ENCODE assay signal across 8 cellular contexts in genomic region chr12:89756100-89756637, GRCh38. TPM values are rescaled to one million over a fixed set of nuclear protein-coding genes. Genes with fewer than 3 reads are reported as not detected.
A peak's percentile ranks its signal among the peaks of the same experiment; 100 is the strongest.
DNase-seq lines count a peak whose midpoint lies in the region; ATAC-seq and FAIRE-seq lines count a peak whose summit lies in the region.

No MANE protein-coding gene starts in this region.

- CTCF ChIA-PET in T-cell (lab: Charles Lee): no interaction called here

- H3K4me3 Mint-ChIP-seq in T-cell: no peak overlapping the region

- H3K27ac Mint-ChIP-seq in T-cell: peak overlapping the region; percentile 60 to 68

- no peak overlapping the region for H3K27ac ChIP-seq in trophoblast cell (ENCODE audit: low read depth, low read length)

- H3K36me3 Mint-ChIP-seq in T-cell: no peaks in the 10 kb centered on the region

- peaks cover 34 to 46% (median 37%) of the 10 kb centered on the region in 3 donors for H3K4me1 Mint-ChIP-seq in T-cell

- peak overlapping the region; percentile 70 for H4K8ac ChIP-seq in trophoblast cell (ENCODE audit: low read depth, low read length)

- H2AFZ ChIP-seq in trophoblast cell (ENCODE audit: insufficient read depth, low read length, poor library complexity): no peak overlapping the region

- peak overlapping the region; percentile 61 for H4K91ac ChIP-seq in trophoblast cell (ENCODE audit: low read depth, low read length)

- H4K12ac ChIP-seq in trophoblast cell (ENCODE audit: low read depth, low read length): no peak overlapping the region

- no peak overlapping the region for H3K23ac ChIP-seq in trophoblast cell (ENCODE audit: low read length)

- H3K9ac ChIP-seq in trophoblast cell (ENCODE audit: low read length): no peak overlapping the region

- peak; percentile 8 for ATAC-seq in HG02840 (IDR thresholded peaks at IDR 0.05; ENCODE audit: low FRiP score, unreplicated experiment)
- no peak for ATAC-seq in T-cell (replicated peaks in 1 of 4)

- H3K79me1 ChIP-seq in trophoblast cell (ENCODE audit: low read length): peaks cover 1% of the 10 kb centered on the region

- no peaks in the 10 kb centered on the region for H3K27me3 Mint-ChIP-seq in T-cell

- H3K9me3 ChIP-seq in trophoblast cell (ENCODE audit: insufficient read depth, low read depth, low read length): peaks cover 9% of the 10 kb centered on the region

- no peaks in the 10 kb centered on the region for H3K79me2 ChIP-seq in trophoblast cell (ENCODE audit: control insufficient read depth, insufficient read depth, low read length, poor library complexity)

- H2BK5ac ChIP-seq in trophoblast cell (ENCODE audit: low read depth, low read length, poor library complexity): no peak overlapping the region

- H3K4me3 ChIP-seq in trophoblast cell (ENCODE audit: low read depth, low read length): no peak overlapping the region

- no peak overlapping the region for H3K4ac ChIP-seq in trophoblast cell (ENCODE audit: low read depth, low read length)

- DNase-seq in GM19239 (ENCODE audit: insufficient read length, low spot score) (no peak), T-cell (no peak), trophoblast cell (no peak), SHP77 treated with DMSO at 0.1 percent for 48 hours (lab: John Stamatoyannopoulos, UW) (no peak), NCI-H2029 (lab: John Stamatoyannopoulos, UW) (no peak), occipital lobe (lab: John Stamatoyannopoulos, UW) (no peak)
- no peak for DNase-seq in effector CD4-positive, alpha-beta T cell

- POLR2A ChIA-PET in T-cell (lab: Charles Lee): interaction anchor here in 1 of 2 donors (0.9 kb wide), 1 partner anchor 47 kb away, joined by 3 read pairs; no protein-coding TSS in a partner anchor

- peak overlapping the region; percentile 100 for H2BK12ac ChIP-seq in trophoblast cell (ENCODE audit: low read length)

- no peak overlapping the region for H2AK5ac ChIP-seq in trophoblast cell (ENCODE audit: low read length)

- no peak overlapping the region for H3K4me2 ChIP-seq in trophoblast cell (ENCODE audit: low read length)

- no peaks in the 10 kb centered on the region for H3K36me3 ChIP-seq in trophoblast cell (ENCODE audit: control insufficient read depth in 1 of 2, insufficient read depth in 2 of 2, low read length in 2 of 2)

- no peaks in the 10 kb centered on the region for H3K27me3 ChIP-seq in trophoblast cell (ENCODE audit: insufficient read depth, low read length)

- peak overlapping the region; percentile 98 for H2BK120ac ChIP-seq in trophoblast cell (ENCODE audit: insufficient read depth, low read length, poor library complexity)

- H3K18ac ChIP-seq in trophoblast cell (ENCODE audit: low read length): no peak overlapping the region

- peak overlapping the region; percentile 67 for H3K14ac ChIP-seq in trophoblast cell (ENCODE audit: low read length)

- peak; percentile 48 for FAIRE-seq in GM19239 (lab: Jason Lieb, UNC)

- peaks cover 0 to 2% of the 10 kb centered on the region in 2 experiments for H3K4me1 ChIP-seq in trophoblast cell (ENCODE audit: control insufficient read depth in 1 of 2, insufficient read depth in 2 of 2, low read length in 2 of 2)

- WGBS in trophoblast cell (ENCODE audit: extremely low coverage, insufficient coverage, insufficient read length): no CpG with 5 or more reads among the region's 5 CpGs

- H3K9me3 Mint-ChIP-seq in T-cell: peaks cover 0 to 3% (median 0%) of the 10 kb centered on the region in 3 donors

RNA-seq across cellular contexts. Expression of gene ATP2B1, which starts 47.5 kb away (rescaled TPM):
- total RNA-seq in T-cell (100 to 1,000 TPM in 1 of 5 donors, 10 to 100 TPM in 4; 38.3 to 104 (median 44.4) TPM), occipital lobe (272 TPM)
- polyA plus RNA-seq in trophoblast cell (2013): 116 and 124 TPM in 2 replicates
